Comparison of ENCODE assay signal across 1 cellular context in the genomic region with DNA sequence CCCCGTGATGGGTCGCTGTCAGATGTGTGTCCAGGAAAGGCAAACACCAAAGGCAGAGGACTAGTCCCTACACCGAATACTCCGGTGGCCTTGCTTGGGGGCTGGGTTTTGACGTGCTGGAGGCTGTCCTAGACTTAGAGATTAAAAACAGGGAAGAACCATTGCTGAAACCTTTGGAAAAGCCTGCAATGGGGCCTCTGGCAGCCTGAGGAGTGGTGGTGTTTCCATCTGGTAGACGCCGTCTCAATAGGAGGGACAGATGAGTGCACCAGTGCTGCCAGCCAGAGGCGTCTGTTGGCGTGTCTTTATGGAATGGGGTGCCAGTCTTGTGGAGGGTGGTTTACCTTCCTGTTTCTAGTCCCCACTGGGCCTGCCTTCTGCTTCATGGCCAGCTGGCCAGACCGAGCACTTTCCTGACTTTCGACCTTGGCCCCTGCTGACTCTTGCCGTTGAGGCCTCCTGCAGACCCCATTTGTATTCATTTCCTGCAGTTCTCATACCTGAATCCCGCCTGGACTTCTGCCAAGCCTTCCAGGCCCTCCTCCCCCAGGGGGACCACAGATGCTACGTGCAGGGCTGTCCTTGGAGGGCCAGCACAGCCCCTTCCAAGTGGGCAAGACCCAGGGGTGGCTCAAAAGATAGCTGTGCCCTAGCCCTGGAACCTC.
A peak's percentile ranks its signal among the peaks of the same experiment; 100 is the strongest.
TF ChIP-seq lines count a peak whose summit lies in the region.

No MANE protein-coding gene starts in this region.

TF ChIP-seq in HepG2, 621 proteins besides CTCF, POLR2A, EP300 and RAD21 (continued from another document):
- TF ChIP-seq, protein P1, sequence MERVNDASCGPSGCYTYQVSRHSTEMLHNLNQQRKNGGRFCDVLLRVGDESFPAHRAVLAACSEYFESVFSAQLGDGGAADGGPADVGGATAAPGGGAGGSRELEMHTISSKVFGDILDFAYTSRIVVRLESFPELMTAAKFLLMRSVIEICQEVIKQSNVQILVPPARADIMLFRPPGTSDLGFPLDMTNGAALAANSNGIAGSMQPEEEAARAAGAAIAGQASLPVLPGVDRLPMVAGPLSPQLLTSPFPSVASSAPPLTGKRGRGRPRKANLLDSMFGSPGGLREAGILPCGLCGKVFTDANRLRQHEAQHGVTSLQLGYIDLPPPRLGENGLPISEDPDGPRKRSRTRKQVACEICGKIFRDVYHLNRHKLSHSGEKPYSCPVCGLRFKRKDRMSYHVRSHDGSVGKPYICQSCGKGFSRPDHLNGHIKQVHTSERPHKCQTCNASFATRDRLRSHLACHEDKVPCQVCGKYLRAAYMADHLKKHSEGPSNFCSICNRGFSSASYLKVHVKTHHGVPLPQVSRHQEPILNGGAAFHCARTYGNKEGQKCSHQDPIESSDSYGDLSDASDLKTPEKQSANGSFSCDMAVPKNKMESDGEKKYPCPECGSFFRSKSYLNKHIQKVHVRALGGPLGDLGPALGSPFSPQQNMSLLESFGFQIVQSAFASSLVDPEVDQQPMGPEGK (CRISPR knock-in tag; IDR thresholded peaks at IDR 0.05), result peak; percentile 51; the same call in 1 of the 2 replicates
- TF ChIP-seq ZSCAN25 (CRISPR knock-in tag; IDR thresholded peaks at IDR 0.05), result no peak
- 0 out of 2 replicates have a peak, but pooled peaks have one; percentile 17 for TF ChIP-seq ZNF670 (CRISPR knock-in tag; IDR thresholded peaks at IDR 0.05; ENCODE audit: borderline replicate concordance)
- no peak for TF ChIP-seq SP2 (CRISPR knock-in tag; IDR thresholded peaks at IDR 0.05)
- TF ChIP-seq, protein P2, sequence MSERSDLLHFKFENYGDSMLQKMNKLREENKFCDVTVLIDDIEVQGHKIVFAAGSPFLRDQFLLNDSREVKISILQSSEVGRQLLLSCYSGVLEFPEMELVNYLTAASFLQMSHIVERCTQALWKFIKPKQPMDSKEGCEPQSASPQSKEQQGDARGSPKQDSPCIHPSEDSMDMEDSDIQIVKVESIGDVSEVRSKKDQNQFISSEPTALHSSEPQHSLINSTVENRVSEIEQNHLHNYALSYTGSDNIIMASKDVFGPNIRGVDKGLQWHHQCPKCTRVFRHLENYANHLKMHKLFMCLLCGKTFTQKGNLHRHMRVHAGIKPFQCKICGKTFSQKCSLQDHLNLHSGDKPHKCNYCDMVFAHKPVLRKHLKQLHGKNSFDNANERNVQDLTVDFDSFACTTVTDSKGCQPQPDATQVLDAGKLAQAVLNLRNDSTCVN (CRISPR knock-in tag; IDR thresholded peaks at IDR 0.05; ENCODE audit: borderline replicate concordance), result no peak
- no peak for TF ChIP-seq CENPX (CRISPR knock-in tag; IDR thresholded peaks at IDR 0.05)
- TF ChIP-seq ZFP62 (CRISPR knock-in tag; IDR thresholded peaks at IDR 0.05), result no peak
- TF ChIP-seq ZBTB7B (CRISPR knock-in tag; IDR thresholded peaks at IDR 0.05), result peak; percentile 50; the same call in 1 of the 2 replicates
- no peak for TF ChIP-seq TSC22D2 (CRISPR knock-in tag; IDR thresholded peaks at IDR 0.05; ENCODE audit: borderline replicate concordance)
- TF ChIP-seq ZNF781 (CRISPR knock-in tag; IDR thresholded peaks at IDR 0.05; ENCODE audit: borderline replicate concordance, not compliant biosample characterization), result no peak
- TF ChIP-seq ZKSCAN8 (CRISPR knock-in tag; IDR thresholded peaks at IDR 0.05; ENCODE audit: borderline replicate concordance), result no peak
- TF ChIP-seq SNAPC2 (CRISPR knock-in tag; IDR thresholded peaks at IDR 0.05), result no peak
- TF ChIP-seq, protein P3, sequence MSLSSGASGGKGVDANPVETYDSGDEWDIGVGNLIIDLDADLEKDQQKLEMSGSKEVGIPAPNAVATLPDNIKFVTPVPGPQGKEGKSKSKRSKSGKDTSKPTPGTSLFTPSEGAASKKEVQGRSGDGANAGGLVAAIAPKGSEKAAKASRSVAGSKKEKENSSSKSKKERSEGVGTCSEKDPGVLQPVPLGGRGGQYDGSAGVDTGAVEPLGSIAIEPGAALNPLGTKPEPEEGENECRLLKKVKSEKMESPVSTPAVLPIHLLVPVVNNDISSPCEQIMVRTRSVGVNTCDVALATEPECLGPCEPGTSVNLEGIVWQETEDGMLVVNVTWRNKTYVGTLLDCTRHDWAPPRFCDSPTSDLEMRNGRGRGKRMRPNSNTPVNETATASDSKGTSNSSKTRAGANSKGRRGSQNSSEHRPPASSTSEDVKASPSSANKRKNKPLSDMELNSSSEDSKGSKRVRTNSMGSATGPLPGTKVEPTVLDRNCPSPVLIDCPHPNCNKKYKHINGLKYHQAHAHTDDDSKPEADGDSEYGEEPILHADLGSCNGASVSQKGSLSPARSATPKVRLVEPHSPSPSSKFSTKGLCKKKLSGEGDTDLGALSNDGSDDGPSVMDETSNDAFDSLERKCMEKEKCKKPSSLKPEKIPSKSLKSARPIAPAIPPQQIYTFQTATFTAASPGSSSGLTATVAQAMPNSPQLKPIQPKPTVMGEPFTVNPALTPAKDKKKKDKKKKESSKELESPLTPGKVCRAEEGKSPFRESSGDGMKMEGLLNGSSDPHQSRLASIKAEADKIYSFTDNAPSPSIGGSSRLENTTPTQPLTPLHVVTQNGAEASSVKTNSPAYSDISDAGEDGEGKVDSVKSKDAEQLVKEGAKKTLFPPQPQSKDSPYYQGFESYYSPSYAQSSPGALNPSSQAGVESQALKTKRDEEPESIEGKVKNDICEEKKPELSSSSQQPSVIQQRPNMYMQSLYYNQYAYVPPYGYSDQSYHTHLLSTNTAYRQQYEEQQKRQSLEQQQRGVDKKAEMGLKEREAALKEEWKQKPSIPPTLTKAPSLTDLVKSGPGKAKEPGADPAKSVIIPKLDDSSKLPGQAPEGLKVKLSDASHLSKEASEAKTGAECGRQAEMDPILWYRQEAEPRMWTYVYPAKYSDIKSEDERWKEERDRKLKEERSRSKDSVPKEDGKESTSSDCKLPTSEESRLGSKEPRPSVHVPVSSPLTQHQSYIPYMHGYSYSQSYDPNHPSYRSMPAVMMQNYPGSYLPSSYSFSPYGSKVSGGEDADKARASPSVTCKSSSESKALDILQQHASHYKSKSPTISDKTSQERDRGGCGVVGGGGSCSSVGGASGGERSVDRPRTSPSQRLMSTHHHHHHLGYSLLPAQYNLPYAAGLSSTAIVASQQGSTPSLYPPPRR (CRISPR knock-in tag; IDR thresholded peaks at IDR 0.05; ENCODE audit: borderline replicate concordance), result no peak
- TF ChIP-seq NR1H2 (CRISPR knock-in tag; IDR thresholded peaks at IDR 0.05; ENCODE audit: borderline replicate concordance, low read depth), result no peak
- TF ChIP-seq ZNF549 (CRISPR knock-in tag; IDR thresholded peaks at IDR 0.05), result no peak
- TF ChIP-seq HDAC1 (CRISPR knock-in tag; IDR thresholded peaks at IDR 0.05), result no peak
- no peak for TF ChIP-seq GTF2F1 (IDR thresholded peaks at IDR 0.05; ENCODE audit: low read length)
- TF ChIP-seq ZNF256 (CRISPR knock-in tag; conservative IDR thresholded peaks at IDR 0.05), result no peak
- no peak for TF ChIP-seq ZIK1 (CRISPR knock-in tag; IDR thresholded peaks at IDR 0.05; ENCODE audit: borderline replicate concordance, low read depth)
- TF ChIP-seq, protein P4, sequence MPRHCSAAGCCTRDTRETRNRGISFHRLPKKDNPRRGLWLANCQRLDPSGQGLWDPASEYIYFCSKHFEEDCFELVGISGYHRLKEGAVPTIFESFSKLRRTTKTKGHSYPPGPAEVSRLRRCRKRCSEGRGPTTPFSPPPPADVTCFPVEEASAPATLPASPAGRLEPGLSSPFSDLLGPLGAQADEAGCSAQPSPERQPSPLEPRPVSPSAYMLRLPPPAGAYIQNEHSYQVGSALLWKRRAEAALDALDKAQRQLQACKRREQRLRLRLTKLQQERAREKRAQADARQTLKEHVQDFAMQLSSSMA (CRISPR knock-in tag; IDR thresholded peaks at IDR 0.05), result no peak
- no peak for TF ChIP-seq ZNF331 (CRISPR knock-in tag; IDR thresholded peaks at IDR 0.05)
- no peak for TF ChIP-seq ZNF598 (CRISPR knock-in tag; IDR thresholded peaks at IDR 0.05; ENCODE audit: borderline replicate concordance)
